ENCODE assay signal across 2 cellular contexts in genomic region chr3:134363381-134363755, GRCh38.
TF ChIP-seq lines count a peak whose summit lies in the region.

No MANE protein-coding gene starts in this region.

TF ChIP-seq in IMR-90, 13 proteins besides CTCF, POLR2A, EP300 and RAD21:
- TF ChIP-seq FOS (IDR thresholded peaks at IDR 0.05; ENCODE audit: low read depth, low read length) (no peak), MXI1 (IDR thresholded peaks at IDR 0.05; ENCODE audit: borderline replicate concordance, low read depth, low read length) (no peak), NFE2L2 (IDR thresholded peaks at IDR 0.05; ENCODE audit: low read depth, low read length) (no peak), RFX5 (IDR thresholded peaks at IDR 0.05; ENCODE audit: low read depth, low read length) (no peak), BHLHE40 (IDR thresholded peaks at IDR 0.05; ENCODE audit: low read depth, low read length) (no peak), SMC3 (IDR thresholded peaks at IDR 0.05; ENCODE audit: low read depth, low read length) (no peak), USF2 (IDR thresholded peaks at IDR 0.05; ENCODE audit: low read depth, low read length) (no peak), RCOR1 (IDR thresholded peaks at IDR 0.05; ENCODE audit: insufficient replicate concordance, low read length) (no peak), MAZ (IDR thresholded peaks at IDR 0.05; ENCODE audit: borderline replicate concordance, low read depth, low read length) (no peak)

TF ChIP-seq in H1, 55 proteins besides CTCF, POLR2A, EP300 and RAD21:
- TF ChIP-seq POLR2AphosphoS5 (IDR thresholded peaks at IDR 0.05; ENCODE audit: low read depth, low read length) (0 out of 2 replicates have a peak, but pooled peaks have one; percentile 49), SUZ12 (IDR thresholded peaks at IDR 0.05; ENCODE audit: low read length) (no peak)
